Comparison of ENCODE assay signal across 1 cellular context in genomic region chr6:143038845-143039244, GRCh38.
TF ChIP-seq lines count a peak whose summit lies in the region.

No MANE protein-coding gene starts in this region.

TF ChIP-seq in H1, 55 proteins besides CTCF, POLR2A, EP300 and RAD21 (continued from another document):
- no peak for TF ChIP-seq MAX (IDR thresholded peaks at IDR 0.05)
- no peak for TF ChIP-seq SIX5 (IDR thresholded peaks at IDR 0.05; ENCODE audit: low read depth, low read length)
TF ChIP-seq in H1: peak in this region for 0.
